ENCODE assay signal across 1 cellular context in the genomic region with DNA sequence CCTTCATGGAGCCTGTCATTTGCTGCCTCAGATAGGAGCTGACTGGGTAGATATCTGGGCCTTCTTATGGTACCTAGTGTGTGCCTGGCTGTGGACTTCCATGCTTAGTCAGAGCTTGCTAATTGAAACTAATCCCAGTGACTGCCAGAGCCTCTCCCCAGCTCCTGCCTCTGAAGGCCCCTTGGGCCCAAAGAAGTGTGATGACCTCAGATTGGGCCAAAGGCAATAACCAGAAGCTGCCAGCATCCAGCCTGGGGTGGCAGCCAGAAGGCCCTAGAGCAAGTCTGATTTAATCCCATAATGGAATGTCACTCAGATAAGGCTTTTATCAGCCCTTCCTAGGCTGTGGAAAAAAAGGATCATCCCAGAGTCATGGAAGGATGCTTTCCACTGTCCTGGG.
TF ChIP-seq lines count a peak whose summit lies in the region.

No MANE protein-coding gene starts in this region.

TF ChIP-seq in HEK293, 187 proteins besides CTCF, POLR2A, EP300 and RAD21 (continued from another document and continues in another):
- TF ChIP-seq PRDM4 (tag by site-specific recombination; IDR thresholded peaks at IDR 0.05): no peak
- TF ChIP-seq ZNF24 (tag by site-specific recombination; IDR thresholded peaks at IDR 0.05): no peak
- no peak for TF ChIP-seq ZNF549 (tag by site-specific recombination; IDR thresholded peaks at IDR 0.05)
- TF ChIP-seq ZNF645 (tag by site-specific recombination; IDR thresholded peaks at IDR 0.05): no peak
- no peak for TF ChIP-seq ZNF121 (tag by site-specific recombination; IDR thresholded peaks at IDR 0.05)
- TF ChIP-seq ZNF433 (tag by site-specific recombination; IDR thresholded peaks at IDR 0.05; ENCODE audit: low read depth): no peak
- TF ChIP-seq PRDM6 (tag by site-specific recombination; IDR thresholded peaks at IDR 0.05): no peak
- TF ChIP-seq ZNF621 (tag by site-specific recombination; IDR thresholded peaks at IDR 0.05): no peak
- TF ChIP-seq ZNF843 (tag by site-specific recombination; IDR thresholded peaks at IDR 0.05): no peak; the same call in 1 of the 2 replicates
- TF ChIP-seq ZNF623 (tag by site-specific recombination; IDR thresholded peaks at IDR 0.05): no peak
- no peak; the same call in 1 of the 2 replicates for TF ChIP-seq ZNF600 (tag by site-specific recombination; IDR thresholded peaks at IDR 0.05)
- no peak for TF ChIP-seq ZNF324 (tag by site-specific recombination; IDR thresholded peaks at IDR 0.05)
- no peak; the same call in 1 of the 2 replicates for TF ChIP-seq KLF8 (tag by site-specific recombination; IDR thresholded peaks at IDR 0.05)
- no peak for TF ChIP-seq ZSCAN18 (tag by site-specific recombination; IDR thresholded peaks at IDR 0.05)
- TF ChIP-seq ZNF785 (tag by site-specific recombination; IDR thresholded peaks at IDR 0.05): no peak
- TF ChIP-seq, protein P1, sequence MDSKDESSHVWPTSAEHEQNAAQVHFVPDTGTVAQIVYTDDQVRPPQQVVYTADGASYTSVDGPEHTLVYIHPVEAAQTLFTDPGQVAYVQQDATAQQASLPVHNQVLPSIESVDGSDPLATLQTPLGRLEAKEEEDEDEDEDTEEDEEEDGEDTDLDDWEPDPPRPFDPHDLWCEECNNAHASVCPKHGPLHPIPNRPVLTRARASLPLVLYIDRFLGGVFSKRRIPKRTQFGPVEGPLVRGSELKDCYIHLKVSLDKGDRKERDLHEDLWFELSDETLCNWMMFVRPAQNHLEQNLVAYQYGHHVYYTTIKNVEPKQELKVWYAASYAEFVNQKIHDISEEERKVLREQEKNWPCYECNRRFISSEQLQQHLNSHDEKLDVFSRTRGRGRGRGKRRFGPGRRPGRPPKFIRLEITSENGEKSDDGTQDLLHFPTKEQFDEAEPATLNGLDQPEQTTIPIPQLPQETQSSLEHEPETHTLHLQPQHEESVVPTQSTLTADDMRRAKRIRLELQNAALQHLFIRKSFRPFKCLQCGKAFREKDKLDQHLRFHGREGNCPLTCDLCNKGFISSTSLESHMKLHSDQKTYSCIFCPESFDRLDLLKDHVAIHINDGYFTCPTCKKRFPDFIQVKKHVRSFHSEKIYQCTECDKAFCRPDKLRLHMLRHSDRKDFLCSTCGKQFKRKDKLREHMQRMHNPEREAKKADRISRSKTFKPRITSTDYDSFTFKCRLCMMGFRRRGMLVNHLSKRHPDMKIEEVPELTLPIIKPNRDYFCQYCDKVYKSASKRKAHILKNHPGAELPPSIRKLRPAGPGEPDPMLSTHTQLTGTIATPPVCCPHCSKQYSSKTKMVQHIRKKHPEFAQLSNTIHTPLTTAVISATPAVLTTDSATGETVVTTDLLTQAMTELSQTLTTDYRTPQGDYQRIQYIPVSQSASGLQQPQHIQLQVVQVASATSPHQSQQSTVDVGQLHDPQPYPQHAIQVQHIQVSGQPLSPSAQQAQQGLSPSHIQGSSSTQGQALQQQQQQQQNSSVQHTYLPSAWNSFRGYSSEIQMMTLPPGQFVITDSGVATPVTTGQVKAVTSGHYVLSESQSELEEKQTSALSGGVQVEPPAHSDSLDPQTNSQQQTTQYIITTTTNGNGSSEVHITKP (tag by site-specific recombination; IDR thresholded peaks at IDR 0.05): peak; percentile 38; the same call in 1 of the 2 replicates
- 0 out of 2 replicates have a peak, but pooled peaks have one; percentile 19 for TF ChIP-seq ZBTB48 (tag by site-specific recombination; IDR thresholded peaks at IDR 0.05)
- no peak for TF ChIP-seq HOXA7 (CRISPR knock-in tag; IDR thresholded peaks at IDR 0.05; ENCODE audit: borderline replicate concordance)
- peak; percentile 66; the same call in 1 of the 2 replicates for TF ChIP-seq ZNF10 (tag by site-specific recombination; IDR thresholded peaks at IDR 0.05)
- TF ChIP-seq ZNF558 (tag by site-specific recombination; IDR thresholded peaks at IDR 0.05): no peak
- peak; percentile 42; the same call in 1 of the 2 replicates for TF ChIP-seq GLIS2 (tag by site-specific recombination; IDR thresholded peaks at IDR 0.05)
- TF ChIP-seq ZEB2 (tag by site-specific recombination; IDR thresholded peaks at IDR 0.05): 0 out of 2 replicates have a peak, but pooled peaks have one; percentile 74
- no peak for TF ChIP-seq ZNF221 (tag by site-specific recombination; IDR thresholded peaks at IDR 0.05; ENCODE audit: borderline replicate concordance)
- peak; percentile 86 for TF ChIP-seq ZNF660 (tag by site-specific recombination; IDR thresholded peaks at IDR 0.05)
- TF ChIP-seq MEIS1 (CRISPR knock-in tag; IDR thresholded peaks at IDR 0.05; ENCODE audit: borderline replicate concordance): peak; percentile 81; the same call in 1 of the 2 replicates
- TF ChIP-seq GLIS1 (tag by site-specific recombination; IDR thresholded peaks at IDR 0.05): peak; percentile 81
- TF ChIP-seq ZNF423 (tag by site-specific recombination; IDR thresholded peaks at IDR 0.05): no peak
- TF ChIP-seq ZNF366 (tag by site-specific recombination; conservative IDR thresholded peaks at IDR 0.05): peak; percentile 68
- TF ChIP-seq ZNF704 (tag by site-specific recombination; IDR thresholded peaks at IDR 0.05): no peak
- TF ChIP-seq ZNF114 (tag by site-specific recombination; IDR thresholded peaks at IDR 0.05): no peak
- no peak for TF ChIP-seq TCF7L2 (IDR thresholded peaks at IDR 0.05; ENCODE audit: borderline replicate concordance, low read depth, low read length)
- no peak for TF ChIP-seq ZNF571 (tag by site-specific recombination; IDR thresholded peaks at IDR 0.05)
- TF ChIP-seq ZFP37 (tag by site-specific recombination; IDR thresholded peaks at IDR 0.05): no peak
- TF ChIP-seq KLF7 (tag by site-specific recombination; IDR thresholded peaks at IDR 0.05; ENCODE audit: borderline replicate concordance): no peak
- no peak for TF ChIP-seq ZNF223 (tag by site-specific recombination; IDR thresholded peaks at IDR 0.05)
- no peak for TF ChIP-seq ZNF248 (tag by site-specific recombination; IDR thresholded peaks at IDR 0.05)
- no peak for TF ChIP-seq KLF16 (tag by site-specific recombination; IDR thresholded peaks at IDR 0.05)
- no peak for TF ChIP-seq ZNF624 (tag by site-specific recombination; IDR thresholded peaks at IDR 0.05)
- TF ChIP-seq IKZF3 (tag by site-specific recombination; IDR thresholded peaks at IDR 0.05): peak; percentile 87
- TF ChIP-seq PRDM2 (tag by site-specific recombination; IDR thresholded peaks at IDR 0.05; ENCODE audit: borderline replicate concordance): no peak
- no peak for TF ChIP-seq ZSCAN4 (tag by site-specific recombination; IDR thresholded peaks at IDR 0.05)
- peak; percentile 71 for TF ChIP-seq ZNF335 (tag by site-specific recombination; conservative IDR thresholded peaks at IDR 0.05)
- TF ChIP-seq ZFP3 (tag by site-specific recombination; IDR thresholded peaks at IDR 0.05; ENCODE audit: low read depth): no peak
